In genomic region chr1:18875107-18875795, GRCh38 we compare ENCODE assay signal across 8 cellular contexts. TPM values are rescaled to one million over a fixed set of nuclear protein-coding genes. Genes with fewer than 3 reads are reported as not detected.
DNase-seq lines count a peak whose midpoint lies in the region; ATAC-seq and TF ChIP-seq lines count a peak whose summit lies in the region.

No MANE protein-coding gene starts in this region.

- TF ChIP-seq CTCF in GM12873 (IDR thresholded peaks at IDR 0.05; ENCODE audit: insufficient read depth, low read depth, low read length, missing control alignments), result peak; percentile 93
- peak; percentile 67 to 91 (median 74) for TF ChIP-seq CTCF in body of pancreas (IDR thresholded peaks at IDR 0.05)
- TF ChIP-seq CTCF in smooth muscle cell (IDR thresholded peaks at IDR 0.05; ENCODE audit: borderline replicate concordance, insufficient read depth, poor library complexity, severe bottlenecking), result peak; percentile 67

- H3K79me2 ChIP-seq in smooth muscle cell (ENCODE audit: low read depth), result no peaks in the 10 kb centered on the region

- no peak for TF ChIP-seq POLR2A in body of pancreas (IDR thresholded peaks at IDR 0.05)

- H2AFZ ChIP-seq in smooth muscle cell (ENCODE audit: low read depth), result no peak overlapping the region

- 30 to 37% methylated on average over 4 to 20 of the region's 20 CpGs for WGBS in body of pancreas, 2 donors
- no CpG with 5 or more reads among the region's 20 CpGs for WGBS in iPS DF 6.9 (ENCODE audit: insufficient coverage, insufficient read length)
- WGBS in smooth muscle cell (ENCODE audit: low lambda C conversion rate), result 50% methylated on average over 19 of the region's 20 CpGs

- H3K27me3 ChIP-seq in body of pancreas (no peaks in the 10 kb centered on the region), iPS DF 6.9 (ENCODE audit: control insufficient read depth, insufficient read depth, low read length) (no peaks in the 10 kb centered on the region), smooth muscle cell (ENCODE audit: low read depth) (no peaks in the 10 kb centered on the region)

- no peaks in the 10 kb centered on the region for H4K20me1 ChIP-seq in smooth muscle cell (ENCODE audit: low read depth)

- no peak overlapping the region for H3K4me2 ChIP-seq in smooth muscle cell

- no peaks in the 10 kb centered on the region for H3K36me3 ChIP-seq in body of pancreas (replicated peaks in 1 of 2; ENCODE audit: insufficient read depth in 1 of 2, low read depth in 2 of 2)
- H3K36me3 ChIP-seq in iPS DF 6.9 (ENCODE audit: control insufficient read depth, insufficient read depth, low read length), result peaks cover 3% of the 10 kb centered on the region; the same call in 1 of the 2 replicates
- H3K36me3 ChIP-seq in smooth muscle cell (ENCODE audit: low read depth), result no peaks in the 10 kb centered on the region

- intact Hi-C loops in body of pancreas (cut with DNase I), result loop anchor here (5.0 kb wide), 1 partner anchor 278 kb away; no protein-coding TSS in a partner anchor

- H3K4me3 ChIP-seq in body of pancreas, result no peak overlapping the region
- no peak overlapping the region for H3K4me3 ChIP-seq in iPS DF 6.9 (ENCODE audit: low read length)
- H3K4me3 ChIP-seq in smooth muscle cell, result no peak overlapping the region

- H3K9ac ChIP-seq in smooth muscle cell (ENCODE audit: low read depth), result no peak overlapping the region

- H3K9me3 ChIP-seq in body of pancreas (no peaks in the 10 kb centered on the region), iPS DF 6.9 (ENCODE audit: control insufficient read depth, insufficient read depth, low read length) (no peaks in the 10 kb centered on the region), smooth muscle cell (replicated peaks; ENCODE audit: low read depth) (no peaks in the 10 kb centered on the region)

- no peaks in the 10 kb centered on the region for H3F3A ChIP-seq in smooth muscle cell (ENCODE audit: low read depth)

- H3K27ac ChIP-seq in body of pancreas (no peak overlapping the region), iPS DF 6.9 (ENCODE audit: low read length) (no peak overlapping the region), smooth muscle cell (ENCODE audit: low read depth) (no peak overlapping the region)

- DNase-seq in NCI-H2029 (lab: John Stamatoyannopoulos, UW) (peak; percentile 60), UCSD-AML1 (lab: John Stamatoyannopoulos, UW; ENCODE audit: unreplicated experiment) (peak; percentile 69), body of pancreas (peak; percentile 83 to 88 (median 86)), iPS DF 6.9 (ENCODE audit: low read depth, low spot score) (peak; percentile 66), smooth muscle cell (lab: John Stamatoyannopoulos, UW; ENCODE audit: unreplicated experiment) (peak; percentile 53), OCI-M2 (lab: John Stamatoyannopoulos, UW; ENCODE audit: unreplicated experiment) (no peak)

- ATAC-seq in body of pancreas (peak; percentile 81), GM19351 (IDR thresholded peaks at IDR 0.05; ENCODE audit: unreplicated experiment) (no peak)

- H3K4me1 ChIP-seq in body of pancreas, result peaks cover under 1% of the 10 kb centered on the region
- peaks cover 3% of the 10 kb centered on the region; the same call in 1 of the 2 replicates for H3K4me1 ChIP-seq in iPS DF 6.9 (ENCODE audit: control insufficient read depth, insufficient read depth, low read length)
- no peaks in the 10 kb centered on the region for H3K4me1 ChIP-seq in smooth muscle cell (ENCODE audit: low read depth)

RNA-seq across cellular contexts. Expression of gene TAS1R2, which starts 15.8 kb away (rescaled TPM):
- total RNA-seq in body of pancreas (not detected), smooth muscle cell (not detected in 2 replicates)
- not detected in 2 replicates for polyA plus RNA-seq in smooth muscle cell

RNA-seq across cellular contexts. Expression of gene ALDH4A1, which starts 27.1 kb away (rescaled TPM):
- total RNA-seq in body of pancreas (10 to 100 TPM in 1 of 2 donors, 1 to 10 TPM in 1; 4.7 to 15.5 TPM), smooth muscle cell (4.6 and 4.8 TPM in 2 replicates)
- 6.3 and 7.2 TPM in 2 replicates for polyA plus RNA-seq in smooth muscle cell
